1 cellular context compared by ENCODE assay signal in the genomic region with DNA sequence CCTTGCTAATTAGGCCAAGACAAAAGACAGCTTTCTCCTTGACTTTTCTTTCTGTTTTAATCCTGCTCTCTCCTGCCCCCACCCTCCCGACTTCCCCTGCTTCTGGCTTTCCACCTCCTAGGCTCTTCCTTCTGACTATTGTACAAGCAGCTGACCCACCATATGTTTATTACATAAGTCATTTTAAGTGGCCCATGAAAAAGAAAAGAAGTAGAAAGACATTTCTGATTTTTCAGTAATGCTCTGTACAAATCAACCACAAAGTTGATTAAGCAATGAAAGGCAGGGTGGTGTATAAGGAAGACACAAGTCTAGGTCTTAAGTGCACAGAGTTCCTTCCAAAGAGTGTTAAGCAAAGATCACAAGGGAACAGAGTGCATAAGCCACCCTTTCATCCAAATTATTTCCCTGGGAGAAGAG.
A peak's percentile ranks its signal among the peaks of the same experiment; 100 is the strongest.
TF ChIP-seq lines count a peak whose summit lies in the region.

No MANE protein-coding gene starts in this region.

TF ChIP-seq in GM12878, 131 proteins besides CTCF, POLR2A, EP300 and RAD21:
- TF ChIP-seq FOXK2 (IDR thresholded peaks at IDR 0.05) (peak; percentile 63; the same call in 1 of the 2 replicates), ATF7 (IDR thresholded peaks at IDR 0.05; ENCODE audit: low read depth) (peak; percentile 59)
- TF ChIP-seq, protein P1, sequence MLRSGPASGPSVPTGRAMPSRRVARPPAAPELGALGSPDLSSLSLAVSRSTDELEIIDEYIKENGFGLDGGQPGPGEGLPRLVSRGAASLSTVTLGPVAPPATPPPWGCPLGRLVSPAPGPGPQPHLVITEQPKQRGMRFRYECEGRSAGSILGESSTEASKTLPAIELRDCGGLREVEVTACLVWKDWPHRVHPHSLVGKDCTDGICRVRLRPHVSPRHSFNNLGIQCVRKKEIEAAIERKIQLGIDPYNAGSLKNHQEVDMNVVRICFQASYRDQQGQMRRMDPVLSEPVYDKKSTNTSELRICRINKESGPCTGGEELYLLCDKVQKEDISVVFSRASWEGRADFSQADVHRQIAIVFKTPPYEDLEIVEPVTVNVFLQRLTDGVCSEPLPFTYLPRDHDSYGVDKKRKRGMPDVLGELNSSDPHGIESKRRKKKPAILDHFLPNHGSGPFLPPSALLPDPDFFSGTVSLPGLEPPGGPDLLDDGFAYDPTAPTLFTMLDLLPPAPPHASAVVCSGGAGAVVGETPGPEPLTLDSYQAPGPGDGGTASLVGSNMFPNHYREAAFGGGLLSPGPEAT (IDR thresholded peaks at IDR 0.05; ENCODE audit: low read depth) = no peak
